19 cellular contexts compared by ENCODE assay signal in genomic region chr7:3537210-3537875, GRCh38.
DNase-seq lines count a peak whose midpoint lies in the region; TF ChIP-seq lines count a peak whose summit lies in the region.
"Had no signal": no experiment of that assay in that cellular context is flagged by ENCODE, and none has a peak within 500 bp of the region (broad histone marks: within the 10 kb centered on the region; RNA-seq: fewer than 3 reads in every experiment).

No MANE protein-coding gene starts in this region.

- no peaks in the 10 kb centered on the region for H3K9me3 Mint-ChIP-seq in chondrocyte (ENCODE audit: low read depth)
- H3K9me3 Mint-ChIP-seq: CD8-positive, alpha-beta memory T cell; central memory CD8-positive, alpha-beta T cell; nephron had no signal

- DNase-seq in A172 (ENCODE audit: low spot score) (peak; percentile 60), NCI-H226 (peak; percentile 72), chondrocyte (ENCODE audit: low spot score) (no peak), kidney glomerular epithelial cell (lab: John Stamatoyannopoulos, UW) (peak; percentile 32), NCI-H1930 (lab: John Stamatoyannopoulos, UW) (no peak), NCI-H2227 treated with DMSO at 0.1 percent for 48 hours (lab: John Stamatoyannopoulos, UW) (no peak), SW480 (ENCODE audit: low spot score) (no peak)
- DNase-seq in activated naive CD4-positive, alpha-beta T cell treated with Interleukin-2 at 50 U/mL for 16 hours, result no peak
- DNase-seq: activated naive CD4-positive, alpha-beta T cell; CD8-positive, alpha-beta memory T cell; NCI-H146; NCI-H510A; PC-9; retina; stimulated activated CD4-positive, alpha-beta T cell treated with anti-CD3 and anti-CD28 coated beads, Interleukin-1b, Interleukin-23, amount 100 ng/mL, for 48 hours; T-helper 17 cell; testis had no signal

- no peak for TF ChIP-seq CTCF in chondrocyte (IDR thresholded peaks at IDR 0.05)

- H3K27ac Mint-ChIP-seq in chondrocyte (ENCODE audit: unreplicated experiment), result peak overlapping the region; percentile 57
- H3K27ac Mint-ChIP-seq: CD8-positive, alpha-beta memory T cell; nephron; T-helper 17 cell had no signal

- peaks cover 9% of the 10 kb centered on the region for H3K4me1 Mint-ChIP-seq in chondrocyte (ENCODE audit: low read depth)
- H3K4me1 Mint-ChIP-seq: CD8-positive, alpha-beta memory T cell; central memory CD8-positive, alpha-beta T cell had no signal

- H3K36me3 Mint-ChIP-seq in chondrocyte (ENCODE audit: low read depth), result no peaks in the 10 kb centered on the region
- H3K36me3 Mint-ChIP-seq: CD8-positive, alpha-beta memory T cell had no signal

- H3K27me3 Mint-ChIP-seq in chondrocyte (ENCODE audit: low read depth), result no peaks in the 10 kb centered on the region
- H3K27me3 Mint-ChIP-seq: central memory CD8-positive, alpha-beta T cell had no signal

- no peak overlapping the region for H3K4me3 Mint-ChIP-seq in chondrocyte (ENCODE audit: unreplicated experiment)
- H3K4me3 Mint-ChIP-seq: CD8-positive, alpha-beta memory T cell; central memory CD8-positive, alpha-beta T cell; nephron; T-helper 17 cell had no signal

Comparison
In these comparisons a context has a peak if more than half of its experiments do, and no peak if none do; other contexts are left out.
1. DNase-seq: peak in A172 (single experiment), NCI-H226 (single experiment) and kidney glomerular epithelial cell (single experiment); none in chondrocyte (single experiment), NCI-H1930 (0 of 2), NCI-H2227 treated with DMSO at 0.1 percent for 48 hours (single experiment), SW480 (single experiment) and activated naive CD4-positive, alpha-beta T cell treated with Interleukin-2 at 50 U/mL for 16 hours (single experiment).